27 cellular contexts compared by ENCODE assay signal in genomic region chr18:79552696-79553095, GRCh38.
DNase-seq lines count a peak whose midpoint lies in the region; ATAC-seq, FAIRE-seq and TF ChIP-seq lines count a peak whose summit lies in the region.
"Had no signal": no experiment of that assay in that cellular context is flagged by ENCODE, and none has a peak within 500 bp of the region (broad histone marks: within the 10 kb centered on the region; RNA-seq: fewer than 3 reads in every experiment).

No MANE protein-coding gene starts in this region.

- intact Hi-C loops in cardiac septum (cut with DNase I), result no loop called here
- intact Hi-C loops in Panc1 (cut with micrococcal nuclease; ENCODE audit: unreplicated experiment), result no loop called here
- intact Hi-C loops in kidney (cut with DNase I), result no loop called here
- intact Hi-C loops in upper lobe of right lung (cut with DNase I), result no loop called here

- no peak for TF ChIP-seq CTCF in right atrium auricular region (IDR thresholded peaks at IDR 0.05)
- no peak for TF ChIP-seq CTCF in Panc1 (IDR thresholded peaks at IDR 0.05)
- no peak for TF ChIP-seq CTCF in kidney (IDR thresholded peaks at IDR 0.05; ENCODE audit: borderline replicate concordance, extremely low read depth, insufficient read depth)
- TF ChIP-seq CTCF in upper lobe of right lung (IDR thresholded peaks at IDR 0.05), result no peak
- TF ChIP-seq CTCF in WERI-Rb-1 (IDR thresholded peaks at IDR 0.05; ENCODE audit: low read depth, low read length), result no peak
- no peak for TF ChIP-seq CTCF in brain microvascular endothelial cell (IDR thresholded peaks at IDR 0.05; ENCODE audit: low read depth, low read length, missing control alignments)

- H3K4me3 ChIP-seq in right atrium auricular region (no peak overlapping the region), Panc1 (ENCODE audit: low read depth in 2 of 2, low read length in 2 of 2) (no peak overlapping the region), kidney (ENCODE audit: low read length in 2 of 2) (no peak overlapping the region), upper lobe of right lung (no peak overlapping the region), WERI-Rb-1 (ENCODE audit: low read depth, low read length) (no peak overlapping the region), brain microvascular endothelial cell (ENCODE audit: low read depth, low read length) (no peak overlapping the region)
- H3K4me3 ChIP-seq: adrenal gland, gastrocnemius medialis, hepatocyte, right lobe of liver, transverse colon had no signal

- H3K36me3 ChIP-seq in right atrium auricular region (no peaks in the 10 kb centered on the region), Panc1 (ENCODE audit: control insufficient read depth, insufficient read depth, low read length) (no peaks in the 10 kb centered on the region), kidney (ENCODE audit: control insufficient read depth in 1 of 2, insufficient read depth in 2 of 2, low read length in 2 of 2) (no peaks in the 10 kb centered on the region), upper lobe of right lung (no peaks in the 10 kb centered on the region), WERI-Rb-1 (no peaks in the 10 kb centered on the region), brain microvascular endothelial cell (replicated peaks) (no peaks in the 10 kb centered on the region)
- H3K36me3 ChIP-seq: adrenal gland, gastrocnemius medialis, right lobe of liver, transverse colon had no signal

- POLR2A ChIA-PET in Panc1 (lab: Charles Lee), result interaction anchor here (0.9 kb wide), 1 partner anchor 15 kb away, joined by 3 read pairs; no protein-coding TSS in a partner anchor

- no peaks in the 10 kb centered on the region for H3K27me3 ChIP-seq in right atrium auricular region
- peaks cover 10% of the 10 kb centered on the region for H3K27me3 ChIP-seq in Panc1 (ENCODE audit: control insufficient read depth, insufficient read depth, low read length)
- H3K27me3 ChIP-seq in upper lobe of right lung, result peaks cover 6% of the 10 kb centered on the region
- no peaks in the 10 kb centered on the region for H3K27me3 ChIP-seq in WERI-Rb-1 (ENCODE audit: insufficient read depth, low read depth, severe bottlenecking)
- H3K27me3 ChIP-seq in brain microvascular endothelial cell (replicated peaks), result no peaks in the 10 kb centered on the region
- H3K27me3 ChIP-seq: hepatocyte, right lobe of liver had no signal

- H3K9me3 ChIP-seq in right atrium auricular region, result no peaks in the 10 kb centered on the region
- H3K9me3 ChIP-seq in Panc1 (ENCODE audit: control insufficient read depth, insufficient read depth, low read depth, low read length), result no peaks in the 10 kb centered on the region
- H3K9me3 ChIP-seq in kidney (ENCODE audit: control insufficient read depth in 1 of 2, low read length in 2 of 2), result no peaks in the 10 kb centered on the region
- no peaks in the 10 kb centered on the region for H3K9me3 ChIP-seq in upper lobe of right lung
- H3K9me3 ChIP-seq in WERI-Rb-1 (ENCODE audit: severe bottlenecking), result peaks cover 2% of the 10 kb centered on the region
- H3K9me3 ChIP-seq: adrenal gland, gastrocnemius medialis, right lobe of liver, SK-N-SH, transverse colon had no signal

- no peaks in the 10 kb centered on the region for H3K4me1 ChIP-seq in right atrium auricular region
- no peaks in the 10 kb centered on the region; the same call in 1 of the 2 replicates for H3K4me1 ChIP-seq in Panc1 (ENCODE audit: control insufficient read depth, insufficient read depth, low read length)
- no peaks in the 10 kb centered on the region for H3K4me1 ChIP-seq in kidney (ENCODE audit: control insufficient read depth in 1 of 2, insufficient read depth in 1 of 2, low read depth in 1 of 2, low read length in 2 of 2)
- no peaks in the 10 kb centered on the region for H3K4me1 ChIP-seq in upper lobe of right lung
- H3K4me1 ChIP-seq: adrenal gland, gastrocnemius medialis, right lobe of liver, transverse colon had no signal

- ATAC-seq in Panc1, result peak; percentile 31; the same call in 1 of the 2 replicates
- no peak for ATAC-seq in upper lobe of right lung
- ATAC-seq: CD8-positive, alpha-beta T cell; gastrocnemius medialis had no signal

- BruUV-seq in Panc1 (replicated peaks; lab: Mats Ljungman, UMichigan), result no TSS peak

- CTCF ChIA-PET in Panc1 (lab: Charles Lee), result no interaction called here

- H3K27ac ChIP-seq in right atrium auricular region, result no peak overlapping the region
- H3K27ac ChIP-seq in Panc1 (ENCODE audit: low read length), result no peak overlapping the region
- H3K27ac ChIP-seq in kidney (ENCODE audit: low read depth in 2 of 2, low read length in 2 of 2), result no peak overlapping the region
- H3K27ac ChIP-seq in upper lobe of right lung, result no peak overlapping the region
- no peak overlapping the region for H3K27ac ChIP-seq in WERI-Rb-1
- H3K27ac ChIP-seq in brain microvascular endothelial cell, result no peak overlapping the region
- H3K27ac ChIP-seq: adrenal gland, gastrocnemius medialis, hepatocyte, right lobe of liver, transverse colon had no signal

- DNase-seq in cardiac septum (ENCODE audit: low spot score), result peak; percentile 68
- no peak for DNase-seq in right atrium auricular region (ENCODE audit: low spot score)
- DNase-seq in Panc1 (ENCODE audit: low read depth, low spot score), result no peak
- peak; percentile 59 for DNase-seq in kidney
- peak; percentile 52 for DNase-seq in upper lobe of right lung
- no peak for DNase-seq in NCI-H345 (lab: John Stamatoyannopoulos, UW)
- no peak for DNase-seq in WERI-Rb-1
- DNase-seq in brain microvascular endothelial cell, result no peak
- DNase-seq: activated CD4-positive, alpha-beta memory T cell treated with anti-CD3 and anti-CD28 coated beads, Interleukin-2, amount 10 ng/mL, durations not matched to agents 7 days and 5 days; activated CD4-positive, alpha-beta T cell treated with anti-CD3 and anti-CD28 coated beads for 1 hour; activated CD8-positive, alpha-beta memory T cell treated with anti-CD3 and anti-CD28 coated beads, Interleukin-2, amount 50 U/mL, for 4 hours; activated naive CD4-positive, alpha-beta T cell; adrenal gland; CD8-positive, alpha-beta T cell; gastrocnemius medialis; KG1; NCI-H1105 treated with DMSO at 0.1 percent for 48 hours; NCI-H2081; NCI-H446; NCI-H82; SK-N-SH; stimulated activated CD4-positive, alpha-beta T cell treated with anti-CD3 and anti-CD28 coated beads, Interleukin-4, amount 100 ng/mL, for 1 hour; transverse colon had no signal

- in situ Hi-C loops in Panc1 (cut with HindIII; ENCODE audit: low pct_unique_long_range_greater_than_20kb, low sequenced_read_pairs), result no loop called here
- in situ Hi-C loops in brain microvascular endothelial cell (cut with HindIII; ENCODE audit: low pct_ligation_motif_present, low sequenced_read_pairs), result no loop called here

- H3K9ac ChIP-seq in kidney (ENCODE audit: low read length in 2 of 2), result no peak overlapping the region
- H3K9ac ChIP-seq: SK-N-SH had no signal

- no peak for FAIRE-seq in kidney (lab: Jason Lieb, UNC)
- FAIRE-seq: endometrium, H54 had no signal

Comparison
In these comparisons a context has a peak if more than half of its experiments do, and no peak if none do; other contexts are left out.
1. DNase-seq: peak in cardiac septum (single experiment), kidney (single experiment) and upper lobe of right lung (single experiment); none in right atrium auricular region (single experiment), Panc1 (single experiment), NCI-H345 (single experiment), WERI-Rb-1 (single experiment) and brain microvascular endothelial cell (single experiment).